In genomic region chr13:50713849-50714248, GRCh38 we compare ENCODE assay signal across 8 cellular contexts.
A peak's percentile ranks its signal among the peaks of the same experiment; 100 is the strongest.
DNase-seq lines count a peak whose midpoint lies in the region; ATAC-seq, FAIRE-seq and TF ChIP-seq lines count a peak whose summit lies in the region.

No MANE protein-coding gene starts in this region.

- ATAC-seq in right lobe of liver = peak; percentile 60 to 69 (median 68)
- no peak for ATAC-seq in HepG2
- peak; percentile 67 for ATAC-seq in HG03469 (IDR thresholded peaks at IDR 0.05; ENCODE audit: unreplicated experiment)
- ATAC-seq in lung (ENCODE audit: insufficient read depth, low FRiP score) = peak; percentile 62
- ATAC-seq in GM19467 (IDR thresholded peaks at IDR 0.05; ENCODE audit: unreplicated experiment) = no peak

- no peaks in the 10 kb centered on the region for H3K9me3 Mint-ChIP-seq in activated T-helper 1 cell treated with anti-CD3 and anti-CD28 coated beads, Interleukin-12 subunit alpha, Interleukin-12 subunit beta, Interleukin-2, Interleukin-4 antibody, amounts not matched to agents 30 ng/mL and 10 ng/mL and 1 ng/mL, durations not matched to agents 14 hours and 24 hours and 36 hours

- no peaks in the 10 kb centered on the region for H3K79me2 ChIP-seq in HepG2 (ENCODE audit: insufficient read depth, low read length)

- H3K36me3 ChIP-seq in right lobe of liver = no peaks in the 10 kb centered on the region
- peaks cover 1 to 10% of the 10 kb centered on the region in 2 experiments; a peak in 4 of 5 replicates for H3K36me3 ChIP-seq in HepG2 (replicated peaks in 1 of 2; ENCODE audit: control insufficient read depth in 1 of 2, insufficient read depth in 2 of 2, low read length in 2 of 2)
- H3K36me3 ChIP-seq in lung (ENCODE audit: control insufficient read depth in 2 of 2, insufficient read depth in 2 of 2, low read length in 2 of 2) = no peaks in the 10 kb centered on the region
- no peaks in the 10 kb centered on the region for H3K36me3 ChIP-seq in prostate gland

- H3K4me1 ChIP-seq in right lobe of liver = peaks cover 0 to 3% (median 0%) of the 10 kb centered on the region in 4 donors
- no peaks in the 10 kb centered on the region for H3K4me1 ChIP-seq in HepG2 (ENCODE audit: insufficient read depth, low read length)
- peaks cover 0 to 11% of the 10 kb centered on the region in 2 donors for H3K4me1 ChIP-seq in lung (ENCODE audit: control insufficient read depth in 2 of 2, insufficient read depth in 2 of 2, low read length in 2 of 2)
- no peaks in the 10 kb centered on the region for H3K4me1 ChIP-seq in prostate gland (replicated peaks)

- no TSS peak for BruUV-seq in HepG2 (replicated peaks; lab: Mats Ljungman, UMichigan)

- WGBS in right lobe of liver (ENCODE audit: insufficient coverage, low coverage, low lambda C conversion rate, missing lambda C conversion rate) = 65% methylated on average over 5 of the region's 8 CpGs
- WGBS in HepG2 (ENCODE audit: low lambda C conversion rate) = 98% methylated on average over 7 of the region's 8 CpGs
- WGBS in lung, 2 donors = 30 to 60% methylated on average over 8 of the region's 8 CpGs
- WGBS in prostate gland = 93% methylated on average over 8 of the region's 8 CpGs

- DNase-seq in right lobe of liver (no peak), HepG2 (ENCODE audit: low spot score) (no peak), lung (ENCODE audit: low spot score) (no peak), SW 1271 (lab: John Stamatoyannopoulos, UW) (no peak), prostate gland (ENCODE audit: low spot score) (no peak)
- peak; percentile 31 for DNase-seq in activated T-helper 1 cell treated with anti-CD3 and anti-CD28 coated beads, Interleukin-12 subunit alpha, Interleukin-12 subunit beta, Interleukin-2, Interleukin-4 antibody, amounts not matched to agents 30 ng/mL and 10 ng/mL and 1 ng/mL, durations not matched to agents 14 hours and 24 hours and 36 hours (ENCODE audit: low spot score)

- H3K4me3 ChIP-seq in right lobe of liver = peak overlapping the region in 1 of 3 donors; percentile 8
- H3K4me3 ChIP-seq in HepG2 (replicated peaks in 1 of 3; ENCODE audit: insufficient read depth in 1 of 3, low read depth in 2 of 3, low read length in 3 of 3) = no peak overlapping the region
- no peak overlapping the region for H3K4me3 ChIP-seq in lung
- no peak overlapping the region for H3K4me3 ChIP-seq in prostate gland

- H3K27me3 Mint-ChIP-seq in activated T-helper 1 cell treated with anti-CD3 and anti-CD28 coated beads, Interleukin-12 subunit alpha, Interleukin-12 subunit beta, Interleukin-2, Interleukin-4 antibody, amounts not matched to agents 30 ng/mL and 10 ng/mL and 1 ng/mL, durations not matched to agents 14 hours and 24 hours and 36 hours (ENCODE audit: insufficient read depth) = peaks cover 22% of the 10 kb centered on the region

- TF ChIP-seq RAD21 in HepG2 (CRISPR knock-in tag; IDR thresholded peaks at IDR 0.05) = no peak

- CTCF ChIA-PET in HepG2 (lab: Yijun Ruan, JAX; ENCODE audit: low intra/inter-chr PET ratio, low total read pairs) = no interaction called here

- POLR2A ChIA-PET in HepG2 (lab: Yijun Ruan, JAX) = no interaction called here

- no peak overlapping the region for H3K9ac ChIP-seq in HepG2 (ENCODE audit: insufficient read depth, low read depth, low read length)

- TF ChIP-seq EP300 in HepG2 (IDR thresholded peaks at IDR 0.05; ENCODE audit: low read depth in 2 of 2, low read length in 2 of 2) (no peak), HepG2 (CRISPR knock-in tag; IDR thresholded peaks at IDR 0.05; ENCODE audit: borderline replicate concordance) (no peak)

- TF ChIP-seq CTCF in right lobe of liver (IDR thresholded peaks at IDR 0.05) (no peak), HepG2 (CRISPR knock-in tag; IDR thresholded peaks at IDR 0.05) (no peak), lung (IDR thresholded peaks at IDR 0.05; ENCODE audit: control extremely low read depth, extremely low read depth) (no peak), prostate gland (IDR thresholded peaks at IDR 0.05) (no peak)

- H3K4me1 Mint-ChIP-seq in activated T-helper 1 cell treated with anti-CD3 and anti-CD28 coated beads, Interleukin-12 subunit alpha, Interleukin-12 subunit beta, Interleukin-2, Interleukin-4 antibody, amounts not matched to agents 30 ng/mL and 10 ng/mL and 1 ng/mL, durations not matched to agents 14 hours and 24 hours and 36 hours (ENCODE audit: low read depth) = peaks cover 21% of the 10 kb centered on the region

- no peak overlapping the region for H3K4me2 ChIP-seq in HepG2 (ENCODE audit: low read depth, low read length)

- in situ Hi-C loops in HepG2 (cut with HindIII; ENCODE audit: extremely low pct_ligation_motif_present, low pct_unique_long_range_greater_than_20kb) = no loop called here

- FAIRE-seq in HepG2 (lab: Jason Lieb, UNC) = no peak

- H3K27ac Mint-ChIP-seq in activated T-helper 1 cell treated with anti-CD3 and anti-CD28 coated beads, Interleukin-12 subunit alpha, Interleukin-12 subunit beta, Interleukin-2, Interleukin-4 antibody, amounts not matched to agents 30 ng/mL and 10 ng/mL and 1 ng/mL, durations not matched to agents 14 hours and 24 hours and 36 hours = no peak overlapping the region

- no peaks in the 10 kb centered on the region for H4K20me1 ChIP-seq in HepG2 (ENCODE audit: insufficient read depth, low read length)

- peak overlapping the region; percentile 31 for H3K4me3 Mint-ChIP-seq in activated T-helper 1 cell treated with anti-CD3 and anti-CD28 coated beads, Interleukin-12 subunit alpha, Interleukin-12 subunit beta, Interleukin-2, Interleukin-4 antibody, amounts not matched to agents 30 ng/mL and 10 ng/mL and 1 ng/mL, durations not matched to agents 14 hours and 24 hours and 36 hours

- no peak overlapping the region for H2AFZ ChIP-seq in HepG2 (ENCODE audit: low read length)

- H3K27ac ChIP-seq in right lobe of liver = no peak overlapping the region
- no peak overlapping the region for H3K27ac ChIP-seq in HepG2 (ENCODE audit: extremely low read length, insufficient read depth, low read length)
- H3K27ac ChIP-seq in lung (ENCODE audit: low read depth in 1 of 2, low read length in 1 of 2) = no peak overlapping the region
- H3K27ac ChIP-seq in prostate gland = no peak overlapping the region

- TF ChIP-seq POLR2A in right lobe of liver (IDR thresholded peaks at IDR 0.05) (peak; percentile 50), HepG2 (IDR thresholded peaks at IDR 0.05; ENCODE audit: insufficient read depth in 1 of 2, low read depth in 2 of 2, low read length in 2 of 2) (no peak), prostate gland (IDR thresholded peaks at IDR 0.05) (no peak)

- H3K9me3 ChIP-seq in right lobe of liver (no peaks in the 10 kb centered on the region), HepG2 (ENCODE audit: low read length) (no peaks in the 10 kb centered on the region), lung (ENCODE audit: control insufficient read depth in 2 of 2, insufficient read depth in 1 of 2, low read length in 1 of 2) (no peaks in the 10 kb centered on the region), prostate gland (no peaks in the 10 kb centered on the region)

- intact Hi-C loops in right lobe of liver (cut with DNase I) = no loop called here
- intact Hi-C loops in HepG2 (cut with micrococcal nuclease; ENCODE audit: unreplicated experiment) = no loop called here
- intact Hi-C loops in activated T-helper 1 cell treated with anti-CD3 and anti-CD28 coated beads, Interleukin-12 subunit alpha, Interleukin-12 subunit beta, Interleukin-2, Interleukin-4 antibody, amounts not matched to agents 30 ng/mL and 10 ng/mL and 1 ng/mL, durations not matched to agents 14 hours and 24 hours and 36 hours (cut with micrococcal nuclease) = loop anchor here (5.0 kb wide), 1 partner anchor 198 kb away; no protein-coding TSS in a partner anchor
- intact Hi-C loops in prostate gland (cut with DNase I) = no loop called here

- no peaks in the 10 kb centered on the region for H3K27me3 ChIP-seq in right lobe of liver
- H3K27me3 ChIP-seq in HepG2 (ENCODE audit: control insufficient read depth in 1 of 2, insufficient read depth in 2 of 2, low read length in 2 of 2) = no peaks in the 10 kb centered on the region
- H3K27me3 ChIP-seq in lung (ENCODE audit: control insufficient read depth, insufficient read depth) = no peaks in the 10 kb centered on the region
- no peaks in the 10 kb centered on the region for H3K27me3 ChIP-seq in prostate gland (replicated peaks; ENCODE audit: insufficient read depth)

- no peaks in the 10 kb centered on the region for H3K36me3 Mint-ChIP-seq in activated T-helper 1 cell treated with anti-CD3 and anti-CD28 coated beads, Interleukin-12 subunit alpha, Interleukin-12 subunit beta, Interleukin-2, Interleukin-4 antibody, amounts not matched to agents 30 ng/mL and 10 ng/mL and 1 ng/mL, durations not matched to agents 14 hours and 24 hours and 36 hours (ENCODE audit: low read depth)

TF ChIP-seq in HepG2, 621 proteins besides CTCF, POLR2A, EP300 and RAD21 (continues in another document):
- no peak for TF ChIP-seq ATF4 (CRISPR knock-in tag; IDR thresholded peaks at IDR 0.05)
- no peak for TF ChIP-seq MAZ (IDR thresholded peaks at IDR 0.05; ENCODE audit: borderline replicate concordance, low read depth, low read length)
- TF ChIP-seq MAZ (CRISPR knock-in tag; IDR thresholded peaks at IDR 0.05; ENCODE audit: low read depth) = no peak
- TF ChIP-seq, protein P1, sequence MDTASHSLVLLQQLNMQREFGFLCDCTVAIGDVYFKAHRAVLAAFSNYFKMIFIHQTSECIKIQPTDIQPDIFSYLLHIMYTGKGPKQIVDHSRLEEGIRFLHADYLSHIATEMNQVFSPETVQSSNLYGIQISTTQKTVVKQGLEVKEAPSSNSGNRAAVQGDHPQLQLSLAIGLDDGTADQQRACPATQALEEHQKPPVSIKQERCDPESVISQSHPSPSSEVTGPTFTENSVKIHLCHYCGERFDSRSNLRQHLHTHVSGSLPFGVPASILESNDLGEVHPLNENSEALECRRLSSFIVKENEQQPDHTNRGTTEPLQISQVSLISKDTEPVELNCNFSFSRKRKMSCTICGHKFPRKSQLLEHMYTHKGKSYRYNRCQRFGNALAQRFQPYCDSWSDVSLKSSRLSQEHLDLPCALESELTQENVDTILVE (CRISPR knock-in tag; IDR thresholded peaks at IDR 0.05) = no peak
- TF ChIP-seq ZNF432 (CRISPR knock-in tag; IDR thresholded peaks at IDR 0.05; ENCODE audit: borderline replicate concordance) = no peak
- no peak for TF ChIP-seq DRAP1 (CRISPR knock-in tag; IDR thresholded peaks at IDR 0.05)
- TF ChIP-seq MED8 (CRISPR knock-in tag; IDR thresholded peaks at IDR 0.05; ENCODE audit: insufficient replicate concordance) = no peak
- TF ChIP-seq ZNF572 (CRISPR knock-in tag; IDR thresholded peaks at IDR 0.05) = no peak

Comparison
In these comparisons a context has a peak if more than half of its experiments do, and no peak if none do; other contexts are left out.
1. ATAC-seq: peak in right lobe of liver (4 of 4), HG03469 (single experiment) and lung (single experiment); none in HepG2 (single experiment) and GM19467 (single experiment).